12 cellular contexts compared by ENCODE assay signal in genomic region chr2:108579631-108580030, GRCh38. TPM values are rescaled to one million over a fixed set of nuclear protein-coding genes. Genes with fewer than 3 reads are reported as not detected.
DNase-seq lines count a peak whose midpoint lies in the region; ATAC-seq, FAIRE-seq and TF ChIP-seq lines count a peak whose summit lies in the region.
"Had no signal": no experiment of that assay in that cellular context is flagged by ENCODE, and none has a peak within 500 bp of the region (broad histone marks: within the 10 kb centered on the region; RNA-seq: fewer than 3 reads in every experiment).

No MANE protein-coding gene starts in this region.

- H3K27me3 ChIP-seq in endothelial cell of umbilical vein (ENCODE audit: control insufficient read depth in 2 of 2, insufficient read depth in 2 of 2, low read length in 2 of 2), result no peaks in the 10 kb centered on the region
- H3K27me3 ChIP-seq in lower lobe of right lung (ENCODE audit: low read depth), result no peaks in the 10 kb centered on the region
- no peaks in the 10 kb centered on the region for H3K27me3 ChIP-seq in tibial artery
- H3K27me3 ChIP-seq in naive thymus-derived CD4-positive, alpha-beta T cell (ENCODE audit: control insufficient read depth in 2 of 2, insufficient read depth in 2 of 2, low read length in 2 of 2), result no peaks in the 10 kb centered on the region
- H3K27me3 ChIP-seq: foreskin keratinocyte had no signal

- H3K4me3 Mint-ChIP-seq in T-helper 1 cell treated with Interleukin-12 subunit alpha and Interleukin-12 subunit beta and Interleukin-4 antibody, amounts not matched to agents 30 μg/mL and 1 μg/mL, for 36 hours, result no peak overlapping the region
- no peak overlapping the region for H3K4me3 Mint-ChIP-seq in naive thymus-derived CD4-positive, alpha-beta T cell

- intact Hi-C loops in endothelial cell of umbilical vein (cut with micrococcal nuclease) (loop anchor here (1.0 to 10.0 kb wide), 5 partner anchors 37 to 365 kb away; partner anchors contain the start of gene LIMS1), lower lobe of right lung (cut with DNase I) (no loop called here), tibial artery (cut with DNase I; ENCODE audit: low total_unique reads) (no loop called here)
- intact Hi-C loops in naive thymus-derived CD4-positive, alpha-beta T cell (cut with micrococcal nuclease), result loop anchor here (5.0 to 10.0 kb wide), 3 partner anchors 182 to 395 kb away; no protein-coding TSS in a partner anchor

- no peak for TF ChIP-seq POLR2A in endothelial cell of umbilical vein (IDR thresholded peaks at IDR 0.05; ENCODE audit: low read depth, low read length)

- peak; percentile 95 for FAIRE-seq in endothelial cell of umbilical vein (lab: Jason Lieb, UNC)
- FAIRE-seq: A204.1 had no signal

- DNase-seq in T-helper 1 cell, result no peak
- DNase-seq in endothelial cell of umbilical vein (ENCODE audit: low read depth, low spot score), result peak; percentile 82
- no peak for DNase-seq in lower lobe of right lung
- DNase-seq in tibial artery, result peak in 1 of 2 donors; percentile 38
- no peak for DNase-seq in activated effector memory CD4-positive, alpha-beta T cell treated with Interleukin-2 at 50 U/mL for 16 hours
- DNase-seq in naive thymus-derived CD4-positive, alpha-beta T cell, result no peak
- DNase-seq: foreskin keratinocyte, NCI-H510A treated with DMSO at 0.1 percent for 48 hours, T-helper 2 cell had no signal

- H3K9me3 ChIP-seq in endothelial cell of umbilical vein (replicated peaks; ENCODE audit: control insufficient read depth, insufficient read depth, low read length), result no peaks in the 10 kb centered on the region
- H3K9me3 ChIP-seq in lower lobe of right lung, result no peaks in the 10 kb centered on the region
- H3K9me3 ChIP-seq in tibial artery, result no peaks in the 10 kb centered on the region
- no peaks in the 10 kb centered on the region for H3K9me3 ChIP-seq in naive thymus-derived CD4-positive, alpha-beta T cell (ENCODE audit: control insufficient read depth in 2 of 3, low read length in 3 of 3)

- H3K27ac Mint-ChIP-seq in T-helper 1 cell treated with Interleukin-12 subunit alpha and Interleukin-12 subunit beta and Interleukin-4 antibody, amounts not matched to agents 30 μg/mL and 1 μg/mL, for 36 hours, result peak overlapping the region; percentile 17
- no peak overlapping the region for H3K27ac Mint-ChIP-seq in naive thymus-derived CD4-positive, alpha-beta T cell

- H3K36me3 ChIP-seq in endothelial cell of umbilical vein (ENCODE audit: control insufficient read depth in 2 of 2, extremely low read depth in 1 of 2, insufficient read depth in 2 of 2, low read length in 2 of 2) (no peaks in the 10 kb centered on the region), lower lobe of right lung (no peaks in the 10 kb centered on the region), tibial artery (no peaks in the 10 kb centered on the region)
- H3K36me3 ChIP-seq in naive thymus-derived CD4-positive, alpha-beta T cell (ENCODE audit: control insufficient read depth in 2 of 3, insufficient read depth in 3 of 3, low read length in 3 of 3), result no peaks in the 10 kb centered on the region

- CTCF ChIA-PET in endothelial cell of umbilical vein (lab: Charles Lee), result interaction anchor here (0.8 to 1.6 kb wide), 7 partner anchors 14 to 110 kb away, joined by 3 to 6 read pairs (median 4); no protein-coding TSS in a partner anchor
- CTCF ChIA-PET in naive thymus-derived CD4-positive, alpha-beta T cell (lab: Charles Lee), result no interaction called here

- H4K20me1 ChIP-seq in endothelial cell of umbilical vein (replicated peaks; ENCODE audit: control insufficient read depth, extremely low read depth, insufficient read depth, low read length), result no peaks in the 10 kb centered on the region

- H3K79me2 ChIP-seq in endothelial cell of umbilical vein (ENCODE audit: control insufficient read depth, insufficient read depth, low read length), result peaks cover 36% of the 10 kb centered on the region

- TF ChIP-seq CTCF in endothelial cell of umbilical vein (IDR thresholded peaks at IDR 0.05; ENCODE audit: extremely low read depth in 1 of 2, insufficient read depth in 1 of 2, low read depth in 1 of 2, low read length in 2 of 2) (no peak), lower lobe of right lung (IDR thresholded peaks at IDR 0.05) (no peak), tibial artery (IDR thresholded peaks at IDR 0.05) (no peak)

- H3K9ac ChIP-seq in endothelial cell of umbilical vein (replicated peaks; ENCODE audit: extremely low read depth, insufficient read depth, low read length), result no peak overlapping the region

- ATAC-seq in lower lobe of right lung (peak; percentile 39 to 62), HG02588 (IDR thresholded peaks at IDR 0.05; ENCODE audit: unreplicated experiment) (no peak)
- ATAC-seq in naive thymus-derived CD4-positive, alpha-beta T cell, result no peak
- ATAC-seq: foreskin keratinocyte had no signal

- H3K4me1 Mint-ChIP-seq in T-helper 1 cell treated with Interleukin-12 subunit alpha and Interleukin-12 subunit beta and Interleukin-4 antibody, amounts not matched to agents 30 μg/mL and 1 μg/mL, for 36 hours (ENCODE audit: low read depth), result peaks cover 20% of the 10 kb centered on the region
- peaks cover 0 to 25% (median 8%) of the 10 kb centered on the region in 7 donors for H3K4me1 Mint-ChIP-seq in naive thymus-derived CD4-positive, alpha-beta T cell

- no peaks in the 10 kb centered on the region for H3K9me1 ChIP-seq in endothelial cell of umbilical vein (replicated peaks; ENCODE audit: control insufficient read depth, extremely low read depth, insufficient read depth, low read length)

- H3K4me2 ChIP-seq in endothelial cell of umbilical vein (ENCODE audit: insufficient read depth, low read length), result peak overlapping the region; percentile 48

- H3K27me3 Mint-ChIP-seq in T-helper 1 cell treated with Interleukin-12 subunit alpha and Interleukin-12 subunit beta and Interleukin-4 antibody, amounts not matched to agents 30 μg/mL and 1 μg/mL, for 36 hours (ENCODE audit: low read depth), result no peaks in the 10 kb centered on the region
- no peaks in the 10 kb centered on the region for H3K27me3 Mint-ChIP-seq in naive thymus-derived CD4-positive, alpha-beta T cell

- no peak overlapping the region for H2AFZ ChIP-seq in endothelial cell of umbilical vein (ENCODE audit: low read depth, low read length)

- peak overlapping the region; percentile 41 for H3K27ac ChIP-seq in endothelial cell of umbilical vein (ENCODE audit: insufficient read depth, low read depth, low read length)
- H3K27ac ChIP-seq in lower lobe of right lung, result no peak overlapping the region
- peak overlapping the region; percentile 11 to 16 for H3K27ac ChIP-seq in tibial artery
- no peak overlapping the region for H3K27ac ChIP-seq in naive thymus-derived CD4-positive, alpha-beta T cell (ENCODE audit: low read depth, low read length)
- H3K27ac ChIP-seq: foreskin keratinocyte had no signal

- H3K9me3 Mint-ChIP-seq in T-helper 1 cell treated with Interleukin-12 subunit alpha and Interleukin-12 subunit beta and Interleukin-4 antibody, amounts not matched to agents 30 μg/mL and 1 μg/mL, for 36 hours, result no peaks in the 10 kb centered on the region
- no peaks in the 10 kb centered on the region for H3K9me3 Mint-ChIP-seq in naive thymus-derived CD4-positive, alpha-beta T cell

- dilution Hi-C loops in endothelial cell of umbilical vein (cut with MboI; ENCODE audit: extremely low pct_ligation_motif_present, low sequenced_read_pairs), result no loop called here

- no peak overlapping the region for H3K4me3 ChIP-seq in endothelial cell of umbilical vein (replicated peaks in 1 of 3; ENCODE audit: insufficient read depth in 1 of 3, low read depth in 1 of 3, low read length in 3 of 3)
- H3K4me3 ChIP-seq in lower lobe of right lung, result no peak overlapping the region
- H3K4me3 ChIP-seq in tibial artery, result no peak overlapping the region
- H3K4me3 ChIP-seq in naive thymus-derived CD4-positive, alpha-beta T cell (ENCODE audit: low read length), result no peak overlapping the region

- BruUV-seq in endothelial cell of umbilical vein (replicated peaks; lab: Mats Ljungman, UMichigan), result no TSS peak

- no peaks in the 10 kb centered on the region for H3K36me3 Mint-ChIP-seq in T-helper 1 cell treated with Interleukin-12 subunit alpha and Interleukin-12 subunit beta and Interleukin-4 antibody, amounts not matched to agents 30 μg/mL and 1 μg/mL, for 36 hours (ENCODE audit: low read depth)
- no peaks in the 10 kb centered on the region for H3K36me3 Mint-ChIP-seq in naive thymus-derived CD4-positive, alpha-beta T cell

- POLR2A ChIA-PET in endothelial cell of umbilical vein (lab: Charles Lee), result interaction anchor here (1.4 kb wide), 1 partner anchor 45 kb away, joined by 9 read pairs; the partner anchor contains the start of gene LIMS1
- POLR2A ChIA-PET in naive thymus-derived CD4-positive, alpha-beta T cell (lab: Charles Lee), result no interaction called here

- H3K4me1 ChIP-seq in endothelial cell of umbilical vein (ENCODE audit: control insufficient read depth, extremely low read depth, insufficient read depth, low read length) (peaks cover 43% of the 10 kb centered on the region), lower lobe of right lung (peaks cover 35% of the 10 kb centered on the region), tibial artery (peaks cover 0 to 49% (median 27%) of the 10 kb centered on the region in 4 donors)
- peaks cover 0 to 3% of the 10 kb centered on the region in 2 donors for H3K4me1 ChIP-seq in naive thymus-derived CD4-positive, alpha-beta T cell (ENCODE audit: control insufficient read depth in 2 of 2, insufficient read depth in 2 of 2, low read length in 2 of 2)

TF ChIP-seq in endothelial cell of umbilical vein, 7 proteins besides CTCF, POLR2A, EP300 and RAD21 (continues in another document):
- TF ChIP-seq JUN (IDR thresholded peaks at IDR 0.05; ENCODE audit: borderline replicate concordance, insufficient read depth, insufficient read length, low read depth) (no peak), EZH2 (IDR thresholded peaks at IDR 0.05; ENCODE audit: borderline replicate concordance, low read depth, low read length, severe bottlenecking) (no peak), GATA2 (IDR thresholded peaks at IDR 0.05; ENCODE audit: insufficient read depth, insufficient read length, low read depth, low read length) (peak; percentile 53), MYC (IDR thresholded peaks at IDR 0.05; ENCODE audit: low read depth, low read length) (no peak), FOS (IDR thresholded peaks at IDR 0.05; ENCODE audit: borderline replicate concordance, insufficient read depth, low read length) (peak; percentile 64)

RNA-seq across cellular contexts. Expression of gene LIMS1, which starts 45.4 kb away (rescaled TPM):
- total RNA-seq in endothelial cell of umbilical vein, result 153 and 166 TPM in 2 replicates
- 192 and 229 TPM in 2 replicates for polyA plus RNA-seq in endothelial cell of umbilical vein
- polyA plus RNA-seq in endothelial cell of umbilical vein (2011; cell fraction: cytosol; rRNA removed), result 214 and 217 TPM in 2 replicates
- 214 and 235 TPM in 2 replicates for polyA plus RNA-seq in endothelial cell of umbilical vein (2011; cell fraction: nucleus; rRNA removed)
- 161 and 162 TPM in 2 replicates for polyA plus RNA-seq in endothelial cell of umbilical vein (2012)
- 456 and 465 TPM in 2 replicates for polyA minus RNA-seq in endothelial cell of umbilical vein
- polyA minus RNA-seq in endothelial cell of umbilical vein (2011; cell fraction: cytosol; rRNA and poly(A)+ RNA removed), result 31.2 TPM
- 265 and 278 TPM in 2 replicates for polyA minus RNA-seq in endothelial cell of umbilical vein (2011; cell fraction: nucleus; rRNA and poly(A)+ RNA removed)
- total RNA-seq in lower lobe of right lung, result 85.5 TPM
- 10 to 100 TPM; 25.3 to 75.3 (median 49.9) TPM for total RNA-seq in naive thymus-derived CD4-positive, alpha-beta T cell
- 10 to 100 TPM; 53.5 to 56.7 TPM for polyA plus RNA-seq in naive thymus-derived CD4-positive, alpha-beta T cell

Comparison
In these comparisons a context has a peak if more than half of its experiments do, and no peak if none do; other contexts are left out.
1. H3K27ac ChIP-seq: peak in endothelial cell of umbilical vein (single experiment) and tibial artery (2 of 2); none in lower lobe of right lung (single experiment) and naive thymus-derived CD4-positive, alpha-beta T cell (single experiment).
2. ATAC-seq: peak in lower lobe of right lung (2 of 2); none in HG02588 (single experiment) and naive thymus-derived CD4-positive, alpha-beta T cell (single experiment).
3. intact Hi-C loops: an anchor here in endothelial cell of umbilical vein (1.0 to 10.0 kb wide) and naive thymus-derived CD4-positive, alpha-beta T cell (5.0 to 10.0 kb wide); none called in lower lobe of right lung and tibial artery.